Comparison of ENCODE assay signal across 8 cellular contexts in the genomic region with DNA sequence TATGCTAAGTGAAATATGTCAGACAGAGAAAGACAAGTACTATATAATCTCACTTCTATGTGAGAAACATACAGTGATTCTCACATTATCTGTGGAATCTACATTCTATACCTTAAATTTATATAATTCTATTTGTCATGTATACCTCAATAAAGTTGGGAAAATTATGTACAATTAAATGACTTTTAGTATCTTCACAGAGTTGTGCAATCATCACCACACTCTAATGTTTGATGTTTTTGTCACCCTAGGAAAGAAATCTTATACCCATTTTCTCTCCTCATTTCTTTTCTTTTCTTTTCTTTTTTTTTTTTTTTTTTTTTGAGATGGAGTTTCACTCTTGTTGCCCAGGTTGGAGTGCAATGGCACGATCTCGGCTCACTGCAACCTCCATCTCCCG.
"Had no signal": no experiment of that assay in that cellular context is flagged by ENCODE, and none has a peak within 500 bp of the region (broad histone marks: within the 10 kb centered on the region; RNA-seq: fewer than 3 reads in every experiment).

No MANE protein-coding gene starts in this region.

- ATAC-seq: GM12878 had no signal

- FAIRE-seq: G401.6, GM12878, GM12891, GM12892, GM18507, GM19239 had no signal

- DNase-seq: GDM1, GF-D8 had no signal

- H3K4me3 ChIP-seq: GM12878 had no signal
